Comparison of ENCODE assay signal across 10 cellular contexts in the genomic region with DNA sequence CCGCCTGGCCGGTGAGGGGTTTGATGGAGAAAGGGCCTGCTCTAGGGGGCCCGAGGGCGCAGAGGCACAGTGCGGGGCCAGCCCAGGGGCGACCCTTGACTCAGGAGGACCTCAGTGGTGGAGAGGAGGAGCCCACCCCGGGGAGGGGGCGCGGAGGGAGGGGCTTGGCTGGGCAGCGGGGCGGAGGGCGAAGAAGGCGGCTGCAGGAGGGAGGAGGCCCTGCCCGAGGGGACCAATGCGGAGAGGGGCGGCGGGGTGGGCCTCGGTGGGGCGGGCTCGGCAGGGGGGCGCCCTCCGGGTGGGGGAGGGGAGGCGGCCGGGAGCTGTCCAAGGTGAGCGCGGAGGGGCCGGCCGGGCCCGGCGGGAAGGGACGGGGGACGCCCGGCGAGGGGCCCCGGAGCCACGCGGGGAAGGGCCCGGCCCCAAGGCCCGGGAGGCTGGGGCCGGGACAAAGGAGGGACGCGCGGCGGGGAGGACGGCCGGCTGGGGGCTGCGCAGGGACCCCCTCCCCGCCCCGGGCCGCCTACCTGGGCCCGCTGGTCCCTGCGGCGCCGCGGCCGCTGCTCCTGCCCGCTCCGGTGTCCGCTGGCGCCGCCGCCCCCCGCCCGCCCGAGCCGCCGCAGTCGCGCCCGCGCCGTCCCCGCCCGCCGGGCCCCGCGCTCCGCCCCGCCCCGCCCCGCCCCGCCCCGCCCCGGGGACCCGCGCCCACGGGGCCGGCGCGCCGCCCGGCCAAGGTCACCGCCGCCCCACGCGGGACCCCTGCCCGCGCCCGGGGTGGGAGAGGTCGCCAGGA.
A peak's percentile ranks its signal among the peaks of the same experiment; 100 is the strongest.
DNase-seq lines count a peak whose midpoint lies in the region; ATAC-seq and TF ChIP-seq lines count a peak whose summit lies in the region.
"Had no signal": no experiment of that assay in that cellular context is flagged by ENCODE, and none has a peak within 500 bp of the region (broad histone marks: within the 10 kb centered on the region; RNA-seq: fewer than 3 reads in every experiment).

A gene with protein sequence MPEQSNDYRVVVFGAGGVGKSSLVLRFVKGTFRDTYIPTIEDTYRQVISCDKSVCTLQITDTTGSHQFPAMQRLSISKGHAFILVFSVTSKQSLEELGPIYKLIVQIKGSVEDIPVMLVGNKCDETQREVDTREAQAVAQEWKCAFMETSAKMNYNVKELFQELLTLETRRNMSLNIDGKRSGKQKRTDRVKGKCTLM (minus strand): TSS at position 596 of the 793 bp plus-strand sequence. CDS start 3,566 bp downstream, outside the sequence.

- CTCF ChIA-PET in HEK293T (lab: Yijun Ruan, JAX) = no interaction called here

- peak within 1 kb of the TSS; percentile 37 for H3K4me3 ChIP-seq in ACC112 (ENCODE audit: low read depth, low read length)
- H3K4me3 ChIP-seq in mucosa of stomach (ENCODE audit: low read length) = no peak within 1 kb of the TSS
- H3K4me3 ChIP-seq: lung had no signal

- H3K27me3 Mint-ChIP-seq in dendritic cell treated with granulocyte-macrophage colony-stimulating factor and Interleukin-4, amounts not matched to agents 40 ng/mL and 50 ng/mL, for 4 days = peaks cover 64% of the 10 kb centered on the region

- peak within 1 kb of the TSS; percentile 63 for H3K4me3 Mint-ChIP-seq in dendritic cell treated with granulocyte-macrophage colony-stimulating factor and Interleukin-4, amounts not matched to agents 40 ng/mL and 50 ng/mL, for 4 days

- H3K27me3 ChIP-seq in ACC112 (ENCODE audit: insufficient read depth, low read length) = peaks cover 24% of the 10 kb centered on the region
- peaks cover 41% of the 10 kb centered on the region for H3K27me3 ChIP-seq in mucosa of stomach (ENCODE audit: control insufficient read depth, insufficient read depth, low read length)

- peak within 1 kb of the TSS; percentile 15 for H3K9ac ChIP-seq in mucosa of stomach (ENCODE audit: low read length)

- H3K79me2 ChIP-seq in ACC112 (ENCODE audit: control insufficient read depth, insufficient read depth, low read length, unreplicated experiment) = no peaks in the 10 kb centered on the region

- POLR2A ChIA-PET in HEK293T (lab: Yijun Ruan, JAX) = no interaction called here

- no peaks in the 10 kb centered on the region for H3K36me3 ChIP-seq in ACC112 (ENCODE audit: insufficient read depth, low read length)
- no peaks in the 10 kb centered on the region for H3K36me3 ChIP-seq in mucosa of stomach (ENCODE audit: control insufficient read depth, insufficient read depth, low read length)

- H3K9me3 Mint-ChIP-seq in dendritic cell treated with granulocyte-macrophage colony-stimulating factor and Interleukin-4, amounts not matched to agents 40 ng/mL and 50 ng/mL, for 4 days = peaks cover 3% of the 10 kb centered on the region

- peaks cover 14% of the 10 kb centered on the region for H3K4me1 Mint-ChIP-seq in dendritic cell treated with granulocyte-macrophage colony-stimulating factor and Interleukin-4, amounts not matched to agents 40 ng/mL and 50 ng/mL, for 4 days (ENCODE audit: low read depth)

- H3K4me1 ChIP-seq in ACC112 (ENCODE audit: control insufficient read depth, insufficient read depth, low read length, unreplicated experiment) = peaks cover 8% of the 10 kb centered on the region
- peaks cover 16% of the 10 kb centered on the region for H3K4me1 ChIP-seq in mucosa of stomach (ENCODE audit: control insufficient read depth, insufficient read depth, low read length)

- ATAC-seq in HG03135 (IDR thresholded peaks at IDR 0.05; ENCODE audit: unreplicated experiment) = no peak

- peak within 1 kb of the TSS; percentile 22 for H3K27ac Mint-ChIP-seq in dendritic cell treated with granulocyte-macrophage colony-stimulating factor and Interleukin-4, amounts not matched to agents 40 ng/mL and 50 ng/mL, for 4 days

- no peak within 1 kb of the TSS for H2AFZ ChIP-seq in ACC112 (ENCODE audit: low read length, unreplicated experiment)

- no peaks in the 10 kb centered on the region for H3K9me3 ChIP-seq in mucosa of stomach (ENCODE audit: control insufficient read depth, low read length)

- no peak within 1 kb of the TSS for H3K27ac ChIP-seq in ACC112 (ENCODE audit: low read depth, low read length)

- intact Hi-C loops in dendritic cell treated with granulocyte-macrophage colony-stimulating factor and Interleukin-4, amounts not matched to agents 40 ng/mL and 50 ng/mL, for 4 days (cut with micrococcal nuclease) = no loop called here

- DNase-seq in HEK293T (ENCODE audit: extremely low spot score) (peak; percentile 44), NOMO-1 treated with DMSO at 0.1 percent for 48 hours (lab: John Stamatoyannopoulos, UW; ENCODE audit: unreplicated experiment) (no peak), cerebellar cortex (ENCODE audit: low spot score) (no peak), SKM-1 (lab: John Stamatoyannopoulos, UW; ENCODE audit: unreplicated experiment) (no peak)
- DNase-seq: KG1 had no signal

- H3K36me3 Mint-ChIP-seq in dendritic cell treated with granulocyte-macrophage colony-stimulating factor and Interleukin-4, amounts not matched to agents 40 ng/mL and 50 ng/mL, for 4 days (ENCODE audit: low read depth) = no peaks in the 10 kb centered on the region

TF ChIP-seq in HEK293T, 16 proteins besides CTCF, POLR2A, EP300 and RAD21:
- TF ChIP-seq ELF4 (IDR thresholded peaks at IDR 0.05) (no peak), FOXK2 (IDR thresholded peaks at IDR 0.05) (no peak)
